ENCODE assay signal across 8 cellular contexts in genomic region chr6:99393698-99394531, GRCh38. TPM values are rescaled to one million over a fixed set of nuclear protein-coding genes. Genes with fewer than 3 reads are reported as not detected.
DNase-seq lines count a peak whose midpoint lies in the region; ATAC-seq and TF ChIP-seq lines count a peak whose summit lies in the region.

Gene COQ3 (minus strand): TSS chr6:99394195. CDS start chr6:99394179, 16 bp downstream.

- H3K9me3 Mint-ChIP-seq in activated naive CD4-positive, alpha-beta T cell treated with anti-CD3 and anti-CD28 coated beads, Interleukin-2, amount 50 U/mL, for 24 hours = no peaks in the 10 kb centered on the region

- H3K4me3 Mint-ChIP-seq in activated naive CD4-positive, alpha-beta T cell treated with anti-CD3 and anti-CD28 coated beads, Interleukin-2, amount 50 U/mL, for 24 hours = peak within 1 kb of the TSS; percentile 93

- peak within 1 kb of the TSS; percentile 96 for H2AFZ ChIP-seq in Loucy (ENCODE audit: low read length)

- H3K9me2 ChIP-seq in Loucy (replicated peaks; ENCODE audit: low read depth, low read length) = no peaks in the 10 kb centered on the region

- DNase-seq in GDM1 (lab: John Stamatoyannopoulos, UW) = peak; percentile 55
- peak; percentile 93 for DNase-seq in H7
- DNase-seq in SK-N-MC (ENCODE audit: low read depth, low spot score) = peak; percentile 52
- peak; percentile 86 for DNase-seq in glomerular visceral epithelial cell (ENCODE audit: extremely low spot score)
- DNase-seq in omental fat pad (ENCODE audit: low spot score) = peak; percentile 59
- DNase-seq in testis = peak; percentile 85

- no peaks in the 10 kb centered on the region for H3K27me3 Mint-ChIP-seq in activated naive CD4-positive, alpha-beta T cell treated with anti-CD3 and anti-CD28 coated beads, Interleukin-2, amount 50 U/mL, for 24 hours

- intact Hi-C loops in testis (cut with DNase I; ENCODE audit: low total_unique reads) = no loop called here

- H4K20me1 ChIP-seq in Loucy (ENCODE audit: insufficient read depth, low read length, poor library complexity, severe bottlenecking) = no peaks in the 10 kb centered on the region

- no peak for TF ChIP-seq POLR2A in testis (IDR thresholded peaks at IDR 0.05)

- H3K27ac ChIP-seq in SK-N-MC (peak within 1 kb of the TSS; percentile 96), testis (peak within 1 kb of the TSS; percentile 79 to 81)

- H3K4me1 ChIP-seq in Loucy (ENCODE audit: insufficient read depth, low read length, poor library complexity, severe bottlenecking) (no peaks in the 10 kb centered on the region), testis (no peaks in the 10 kb centered on the region)

- H3K27me3 ChIP-seq in H7 (ENCODE audit: control insufficient read depth, insufficient read depth, low read length) (no peaks in the 10 kb centered on the region), Loucy (ENCODE audit: insufficient read depth, low read length, poor library complexity, severe bottlenecking) (no peaks in the 10 kb centered on the region), testis (no peaks in the 10 kb centered on the region)

- H3K79me2 ChIP-seq in Loucy (ENCODE audit: insufficient read depth, low read length) = no peaks in the 10 kb centered on the region

- ATAC-seq in omental fat pad (ENCODE audit: low FRiP score) = peak; percentile 85

- H3K36me3 ChIP-seq in H7 (replicated peaks; ENCODE audit: control insufficient read depth, insufficient read depth, low read length) (no peaks in the 10 kb centered on the region; the same call in 1 of the 2 replicates), Loucy (ENCODE audit: insufficient read depth, low read length) (peaks cover 14% of the 10 kb centered on the region), SK-N-MC (ENCODE audit: insufficient read depth, low read length) (peaks cover 17% of the 10 kb centered on the region), testis (ENCODE audit: low read depth, missing control alignments) (no peaks in the 10 kb centered on the region)

- H3K9me3 ChIP-seq in Loucy (ENCODE audit: insufficient read depth, low read depth, low read length) = no peaks in the 10 kb centered on the region
- H3K9me3 ChIP-seq in SK-N-MC (ENCODE audit: low read depth, low read length) = no peaks in the 10 kb centered on the region
- H3K9me3 ChIP-seq in testis = no peaks in the 10 kb centered on the region

- H3K9ac ChIP-seq in Loucy (ENCODE audit: low read depth, low read length, poor library complexity, severe bottlenecking) = peak within 1 kb of the TSS; percentile 69
- H3K9ac ChIP-seq in SK-N-MC (ENCODE audit: insufficient read length) = peak within 1 kb of the TSS; percentile 90

- H3K4me2 ChIP-seq in Loucy (ENCODE audit: low read depth, low read length, poor library complexity, severe bottlenecking) = peak within 1 kb of the TSS; percentile 59

- H3K4me1 Mint-ChIP-seq in activated naive CD4-positive, alpha-beta T cell treated with anti-CD3 and anti-CD28 coated beads, Interleukin-2, amount 50 U/mL, for 24 hours = peaks cover 21% of the 10 kb centered on the region

- no peaks in the 10 kb centered on the region; the same call in 1 of the 2 replicates for H3F3A ChIP-seq in Loucy (ENCODE audit: low read depth)

- WGBS in testis, 2 donors = 6 to 7% methylated on average over 40 to 56 of the region's 56 CpGs

- TF ChIP-seq CTCF in Loucy (conservative IDR thresholded peaks at IDR 0.05; ENCODE audit: low read length) = no peak
- TF ChIP-seq CTCF in omental fat pad (IDR thresholded peaks at IDR 0.05) = no peak
- TF ChIP-seq CTCF in testis (IDR thresholded peaks at IDR 0.05) = no peak

- H3K36me3 Mint-ChIP-seq in activated naive CD4-positive, alpha-beta T cell treated with anti-CD3 and anti-CD28 coated beads, Interleukin-2, amount 50 U/mL, for 24 hours = peaks cover 2% of the 10 kb centered on the region

- H3K4me3 ChIP-seq in H7 (ENCODE audit: insufficient read depth, low read depth, low read length) = peak within 1 kb of the TSS; percentile 77
- H3K4me3 ChIP-seq in Loucy (ENCODE audit: low read length, poor library complexity, severe bottlenecking) = peak within 1 kb of the TSS; percentile 79
- H3K4me3 ChIP-seq in SK-N-MC = peak within 1 kb of the TSS; percentile 90
- H3K4me3 ChIP-seq in testis = peak within 1 kb of the TSS; percentile 74 to 77

- H3K27ac Mint-ChIP-seq in activated naive CD4-positive, alpha-beta T cell treated with anti-CD3 and anti-CD28 coated beads, Interleukin-2, amount 50 U/mL, for 24 hours = peak within 1 kb of the TSS; percentile 96

RNA-seq across cellular contexts. Expression of gene COQ3, which starts in this region (rescaled TPM):
- total RNA-seq in H7 (2014; rRNA removed; shearing (Covaris generic)) = 10.1 and 11.7 TPM in 2 replicates
- total RNA-seq in omental fat pad (1 to 10 TPM; 1.2 to 4.5 (median 4.0) TPM), testis (1 to 10 TPM; 2.3 to 2.8 TPM)
- polyA plus RNA-seq in testis (ENCODE audit: insufficient read depth, low read depth, low replicate concordance) = 4.8 TPM

Comparison
In these comparisons a context has a peak if more than half of its experiments do, and no peak if none do; other contexts are left out.
1. Peak in every context shown above with its lines: DNase-seq, ATAC-seq, H3K4me3 ChIP-seq and H3K27ac ChIP-seq.